Comparison of ENCODE assay signal across 20 cellular contexts in the genomic region with DNA sequence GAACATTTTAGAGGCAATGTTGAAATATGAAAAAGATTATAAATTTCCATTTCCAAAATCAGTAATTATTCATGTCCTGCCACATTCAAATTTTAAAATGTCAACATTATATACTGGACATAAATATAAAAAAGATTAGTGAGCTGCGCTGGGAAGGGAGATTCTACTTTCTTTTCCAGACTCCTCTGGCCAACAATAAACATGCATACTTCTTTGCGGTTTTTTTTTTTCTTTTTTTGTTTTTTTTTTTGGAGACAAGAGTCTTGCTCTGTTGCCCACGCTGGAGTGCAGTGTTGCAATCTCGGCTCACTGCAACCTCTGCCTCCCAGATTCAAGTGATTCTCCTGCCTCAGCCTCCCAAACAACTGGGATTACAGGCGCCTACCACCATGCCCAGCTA.
DNase-seq lines count a peak whose midpoint lies in the region; ATAC-seq and TF ChIP-seq lines count a peak whose summit lies in the region.
"Had no signal": no experiment of that assay in that cellular context is flagged by ENCODE, and none has a peak within 500 bp of the region (broad histone marks: within the 10 kb centered on the region; RNA-seq: fewer than 3 reads in every experiment).

No MANE protein-coding gene starts in this region.

- H3K9me3 ChIP-seq in smooth muscle cell (replicated peaks; ENCODE audit: low read depth): no peaks in the 10 kb centered on the region
- H3K9me3 ChIP-seq: A549; BLaER1 treated with 17β-estradiol and CSF1 and Interleukin-3, amounts not matched to agents 10 nM and 100 nM; Caco-2 had no signal

- no peak overlapping the region for H3K4me2 ChIP-seq in smooth muscle cell
- H3K4me2 ChIP-seq: A549; BLaER1 treated with 17β-estradiol and CSF1 and Interleukin-3, amounts not matched to agents 10 nM and 100 nM had no signal

- H3K9me3 Mint-ChIP-seq in nephron progenitor cell: no peaks in the 10 kb centered on the region
- H3K9me3 Mint-ChIP-seq: CD4-positive, alpha-beta T cell; CD8-positive, alpha-beta T cell had no signal

- TF ChIP-seq CTCF in fibroblast of villous mesenchyme (IDR thresholded peaks at IDR 0.05; ENCODE audit: insufficient read depth, low read depth, low read length) (no peak), smooth muscle cell (IDR thresholded peaks at IDR 0.05; ENCODE audit: borderline replicate concordance, insufficient read depth, poor library complexity, severe bottlenecking) (no peak), nephron progenitor cell (IDR thresholded peaks at IDR 0.05) (no peak)

- H2AFZ ChIP-seq in smooth muscle cell (ENCODE audit: low read depth): no peak overlapping the region

- 78% methylated on average over 5 of the region's 5 CpGs for WGBS in smooth muscle cell (ENCODE audit: low lambda C conversion rate)

- no peak overlapping the region for H3K27ac Mint-ChIP-seq in nephron progenitor cell
- H3K27ac Mint-ChIP-seq: B cell; CD4-positive, alpha-beta T cell; CD8-positive, alpha-beta T cell had no signal

- peaks cover 3% of the 10 kb centered on the region for H4K20me1 ChIP-seq in smooth muscle cell (ENCODE audit: low read depth)

- H3K27me3 ChIP-seq in smooth muscle cell (ENCODE audit: low read depth): no peaks in the 10 kb centered on the region
- H3K27me3 ChIP-seq: BLaER1 treated with 17β-estradiol and CSF1 and Interleukin-3, amounts not matched to agents 10 nM and 100 nM had no signal

- no peaks in the 10 kb centered on the region for H3F3A ChIP-seq in smooth muscle cell (ENCODE audit: low read depth)

- no peak overlapping the region for H3K4me3 Mint-ChIP-seq in nephron progenitor cell
- H3K4me3 Mint-ChIP-seq: B cell; CD4-positive, alpha-beta T cell; CD8-positive, alpha-beta T cell had no signal

- H3K4me1 ChIP-seq in smooth muscle cell (ENCODE audit: low read depth): no peaks in the 10 kb centered on the region
- H3K4me1 ChIP-seq: A549; BLaER1 treated with 17β-estradiol and CSF1 and Interleukin-3, amounts not matched to agents 10 nM and 100 nM; Caco-2 had no signal

- DNase-seq in EL: peak; percentile 0
- peak; percentile 53 for DNase-seq in amniotic epithelial cell (ENCODE audit: low read depth)
- DNase-seq in fibroblast of villous mesenchyme (ENCODE audit: low read depth): peak; percentile 62
- no peak for DNase-seq in smooth muscle cell (lab: John Stamatoyannopoulos, UW; ENCODE audit: unreplicated experiment)
- DNase-seq in NCI-H1092 treated with DMSO at 0.1 percent for 48 hours (lab: John Stamatoyannopoulos, UW): no peak
- no peak for DNase-seq in nephron progenitor cell
- DNase-seq: AML-193; Caco-2; Calu3; CD4-positive, alpha-beta T cell; CD8-positive, alpha-beta T cell; DMS79 treated with DMSO at 0.1 percent for 48 hours; GDM1 had no signal

- no peak for ATAC-seq in HG03457 (IDR thresholded peaks at IDR 0.05; ENCODE audit: unreplicated experiment)
- ATAC-seq: A549; CD8-positive, alpha-beta T cell; GM12878 had no signal

- no peaks in the 10 kb centered on the region for H3K27me3 Mint-ChIP-seq in nephron progenitor cell (ENCODE audit: low read depth, poor library complexity)
- H3K27me3 Mint-ChIP-seq: B cell; CD4-positive, alpha-beta T cell had no signal

- H3K36me3 ChIP-seq in smooth muscle cell (ENCODE audit: low read depth): peaks cover 17% of the 10 kb centered on the region

- peaks cover 3% of the 10 kb centered on the region for H3K79me2 ChIP-seq in smooth muscle cell (ENCODE audit: low read depth)

- H3K36me3 Mint-ChIP-seq in nephron progenitor cell (ENCODE audit: low read depth): peaks cover 75% of the 10 kb centered on the region

- H3K9ac ChIP-seq in smooth muscle cell (ENCODE audit: low read depth): no peak overlapping the region
- H3K9ac ChIP-seq: BLaER1 treated with 17β-estradiol and CSF1 and Interleukin-3, amounts not matched to agents 10 nM and 100 nM had no signal

- H3K4me3 ChIP-seq in fibroblast of villous mesenchyme (ENCODE audit: low read depth, low read length): no peak overlapping the region
- H3K4me3 ChIP-seq in smooth muscle cell: no peak overlapping the region
- H3K4me3 ChIP-seq: A549; BLaER1 treated with 17β-estradiol and CSF1 and Interleukin-3, amounts not matched to agents 10 nM and 100 nM; GM12878 had no signal

- H3K4me1 Mint-ChIP-seq in nephron progenitor cell: no peaks in the 10 kb centered on the region

- H3K27ac ChIP-seq in smooth muscle cell (ENCODE audit: low read depth): peak overlapping the region; percentile 59
- H3K27ac ChIP-seq: 22Rv1; A549; BLaER1 treated with 17β-estradiol and CSF1 and Interleukin-3, amounts not matched to agents 10 nM and 100 nM; C4-2B had no signal

Comparison
In these comparisons a context has a peak if more than half of its experiments do, and no peak if none do; other contexts are left out.
1. DNase-seq: peak in EL (single experiment), amniotic epithelial cell (single experiment) and fibroblast of villous mesenchyme (single experiment); none in smooth muscle cell (single experiment), NCI-H1092 treated with DMSO at 0.1 percent for 48 hours (single experiment) and nephron progenitor cell (single experiment).